ENCODE assay signal across 8 cellular contexts in genomic region chr12:7130537-7130790, GRCh38. TPM values are rescaled to one million over a fixed set of nuclear protein-coding genes. Genes with fewer than 3 reads are reported as not detected.
DNase-seq lines count a peak whose midpoint lies in the region; ATAC-seq and TF ChIP-seq lines count a peak whose summit lies in the region.

No MANE protein-coding gene starts in this region.

- no peaks in the 10 kb centered on the region for H3K9me2 ChIP-seq in DOHH2 (replicated peaks; ENCODE audit: control insufficient read depth, low read length)

- no peak overlapping the region for H3K27ac ChIP-seq in DOHH2 (ENCODE audit: low read depth, low read length)

- H4K20me1 ChIP-seq in DOHH2 (ENCODE audit: control insufficient read depth, insufficient read depth, low read depth, low read length) = no peaks in the 10 kb centered on the region

- peak overlapping the region; percentile 95 for H3K27ac Mint-ChIP-seq in effector memory CD8-positive, alpha-beta T cell

- H3K79me2 ChIP-seq in DOHH2 (ENCODE audit: control insufficient read depth, low read length) = no peaks in the 10 kb centered on the region

- H3K36me3 ChIP-seq in DOHH2 (ENCODE audit: control insufficient read depth, low read length) = no peaks in the 10 kb centered on the region
- H3K36me3 ChIP-seq in neuron (ENCODE audit: insufficient read depth, low read length) = peaks cover 23% of the 10 kb centered on the region

- peaks cover 32% of the 10 kb centered on the region for H3K36me3 Mint-ChIP-seq in effector memory CD8-positive, alpha-beta T cell (ENCODE audit: insufficient read depth)

- H3K9me3 Mint-ChIP-seq in effector memory CD8-positive, alpha-beta T cell = no peaks in the 10 kb centered on the region

- H3K27me3 ChIP-seq in DOHH2 (ENCODE audit: control insufficient read depth, low read length) = peaks cover 48% of the 10 kb centered on the region
- H3K27me3 ChIP-seq in neuron (ENCODE audit: insufficient read depth, low read length) = no peaks in the 10 kb centered on the region

- no peaks in the 10 kb centered on the region for H3F3A ChIP-seq in DOHH2 (ENCODE audit: control insufficient read depth, insufficient read depth)

- H3K4me3 Mint-ChIP-seq in effector memory CD8-positive, alpha-beta T cell = peak overlapping the region; percentile 95 to 99

- H3K9me3 ChIP-seq in DOHH2 (ENCODE audit: control insufficient read depth, insufficient read depth, low read length) = no peaks in the 10 kb centered on the region
- no peaks in the 10 kb centered on the region for H3K9me3 ChIP-seq in neuron (ENCODE audit: low read length)

- no peak for TF ChIP-seq CTCF in DOHH2 (IDR thresholded peaks at IDR 0.05; ENCODE audit: low read depth, low read length, poor library complexity, severe bottlenecking)

- H2AFZ ChIP-seq in neuron (ENCODE audit: low read depth, low read length) = peak overlapping the region; percentile 84

- peak overlapping the region; percentile 70 for H3K4me3 ChIP-seq in DOHH2 (ENCODE audit: low read length)
- H3K4me3 ChIP-seq in Jurkat, Clone E6-1 (ENCODE audit: low read length) = peak overlapping the region; percentile 88
- peak overlapping the region; percentile 84 for H3K4me3 ChIP-seq in neuron (ENCODE audit: low read length)

- H3K4me1 ChIP-seq in DOHH2 (ENCODE audit: control insufficient read depth, low read length) (peaks cover 19% of the 10 kb centered on the region), neuron (ENCODE audit: insufficient read depth, low read length) (peaks cover 24% of the 10 kb centered on the region)

- ATAC-seq in effector memory CD8-positive, alpha-beta T cell (replicated peaks) = peak; percentile 12

- H3K4me2 ChIP-seq in DOHH2 (ENCODE audit: low read length) = peak overlapping the region; percentile 72

- DNase-seq in Jurkat, Clone E6-1 (ENCODE audit: low read depth, low spot score) = no peak
- DNase-seq in effector memory CD8-positive, alpha-beta T cell = no peak
- DNase-seq in NCI-H2171 (lab: John Stamatoyannopoulos, UW) (no peak), NAMALWA (ENCODE audit: low spot score) (no peak), HT-29 (ENCODE audit: low spot score) (no peak), AG08396 (ENCODE audit: low spot score) (no peak)

- H3K4me1 Mint-ChIP-seq in effector memory CD8-positive, alpha-beta T cell (ENCODE audit: low read depth in 2 of 2) = peaks cover 29 to 42% of the 10 kb centered on the region in 2 donors

- H3K27me3 Mint-ChIP-seq in effector memory CD8-positive, alpha-beta T cell = no peaks in the 10 kb centered on the region

RNA-seq across cellular contexts. Expression of gene CLSTN3, which starts 0.3 kb away (rescaled TPM):
- 29.4 TPM for polyA plus RNA-seq in Jurkat, Clone E6-1 (2012; ENCODE audit: insufficient read depth, insufficient read length)
- 15.3 and 16.9 TPM in 2 replicates for total RNA-seq in HT-29 (2014; rRNA removed; shearing (Covaris generic))

RNA-seq across cellular contexts. Expression of gene RBP5, which starts 1.8 kb away (rescaled TPM):
- polyA plus RNA-seq in Jurkat, Clone E6-1 (2012; ENCODE audit: insufficient read depth, insufficient read length) = 2.8 TPM
- total RNA-seq in HT-29 (2014; rRNA removed; shearing (Covaris generic)) = 0.41 TPM in 1 of 2 replicates, not detected in the other

RNA-seq across cellular contexts. Expression of gene C1RL, which starts 21.4 kb away (rescaled TPM):
- polyA plus RNA-seq in Jurkat, Clone E6-1 (2012; ENCODE audit: insufficient read depth, insufficient read length) = 7.5 TPM
- 38.9 and 39.1 TPM in 2 replicates for total RNA-seq in HT-29 (2014; rRNA removed; shearing (Covaris generic))

RNA-seq across cellular contexts. Expression of gene C1R, which starts 38.2 kb away (rescaled TPM):
- polyA plus RNA-seq in Jurkat, Clone E6-1 (2012; ENCODE audit: insufficient read depth, insufficient read length) = 1.5 TPM
- total RNA-seq in HT-29 (2014; rRNA removed; shearing (Covaris generic)) = 0.03 and 0.53 TPM in 2 replicates

RNA-seq across cellular contexts. Expression of gene PEX5, which starts 59.0 kb away (rescaled TPM):
- 54.3 TPM for polyA plus RNA-seq in Jurkat, Clone E6-1 (2012; ENCODE audit: insufficient read depth, insufficient read length)
- 34.8 and 41.2 TPM in 2 replicates for total RNA-seq in HT-29 (2014; rRNA removed; shearing (Covaris generic))
